In genomic region chr1:66331641-66332523, GRCh38 we compare ENCODE assay signal across 8 cellular contexts.
A peak's percentile ranks its signal among the peaks of the same experiment; 100 is the strongest.
DNase-seq lines count a peak whose midpoint lies in the region; ATAC-seq and TF ChIP-seq lines count a peak whose summit lies in the region.

No MANE protein-coding gene starts in this region.

- H3K9ac ChIP-seq in SK-N-SH, result peak overlapping the region; percentile 29
- peak overlapping the region; percentile 29 for H3K9ac ChIP-seq in iPS-18a (ENCODE audit: low read length)
- H3K9ac ChIP-seq in skeletal muscle satellite cell (ENCODE audit: low read depth, low read length), result peak overlapping the region; percentile 78

- H3K79me2 ChIP-seq in DOHH2 (ENCODE audit: control insufficient read depth, low read length), result no peaks in the 10 kb centered on the region
- H3K79me2 ChIP-seq in SK-N-SH (ENCODE audit: insufficient read depth), result no peaks in the 10 kb centered on the region; the same call in 1 of the 2 replicates

- peak overlapping the region; percentile 77 for H2AFZ ChIP-seq in SK-N-SH (ENCODE audit: low read depth)

- H3K9me3 ChIP-seq in DOHH2 (ENCODE audit: control insufficient read depth, insufficient read depth, low read length) (no peaks in the 10 kb centered on the region), SK-N-SH (no peaks in the 10 kb centered on the region), iPS-18a (ENCODE audit: control insufficient read depth, low read depth, low read length) (no peaks in the 10 kb centered on the region), skeletal muscle satellite cell (replicated peaks; ENCODE audit: low read length) (no peaks in the 10 kb centered on the region)

- in situ Hi-C loops in brain microvascular endothelial cell (cut with HindIII; ENCODE audit: low pct_ligation_motif_present, low sequenced_read_pairs), result loop anchor here (25.0 kb wide), 1 partner anchor 105 kb away; no protein-coding TSS in a partner anchor

- H4K20me1 ChIP-seq in DOHH2 (ENCODE audit: control insufficient read depth, insufficient read depth, low read depth, low read length) (no peaks in the 10 kb centered on the region), SK-N-SH (ENCODE audit: insufficient read depth) (no peaks in the 10 kb centered on the region)

- 0 out of 2 replicates have a peak overlapping the region, but pooled peaks have one; percentile 66 for H3K27ac ChIP-seq in DOHH2 (ENCODE audit: low read depth, low read length)
- peak overlapping the region; percentile 73 to 76 for H3K27ac ChIP-seq in SK-N-SH (ENCODE audit: low read depth in 2 of 2, low read length in 1 of 2)
- H3K27ac ChIP-seq in brain microvascular endothelial cell, result peak overlapping the region; percentile 97
- H3K27ac ChIP-seq in iPS-18a (ENCODE audit: low read length), result no peak overlapping the region

- peak overlapping the region; percentile 64 for H3K4me2 ChIP-seq in DOHH2 (ENCODE audit: low read length)
- H3K4me2 ChIP-seq in SK-N-SH, result peak overlapping the region; percentile 70
- H3K4me2 ChIP-seq in skeletal muscle satellite cell (ENCODE audit: low read length), result peak overlapping the region; percentile 90

- TF ChIP-seq EP300 in SK-N-SH (IDR thresholded peaks at IDR 0.05; ENCODE audit: borderline replicate concordance in 1 of 2, low read depth in 1 of 2, low read length in 1 of 2), result no peak

- H3K9me2 ChIP-seq in DOHH2 (replicated peaks; ENCODE audit: control insufficient read depth, low read length), result no peaks in the 10 kb centered on the region
- no peaks in the 10 kb centered on the region for H3K9me2 ChIP-seq in SK-N-SH

- peaks cover 85% of the 10 kb centered on the region for H3K4me1 ChIP-seq in DOHH2 (ENCODE audit: control insufficient read depth, low read length)
- peaks cover 11 to 15% of the 10 kb centered on the region in 2 experiments; a peak in 3 of 4 replicates for H3K4me1 ChIP-seq in SK-N-SH (ENCODE audit: control insufficient read depth in 1 of 2, insufficient read depth in 2 of 2, low read depth in 1 of 2, low read length in 1 of 2)
- peaks cover 48% of the 10 kb centered on the region for H3K4me1 ChIP-seq in iPS-18a (ENCODE audit: control insufficient read depth, low read depth, low read length)
- peaks cover 43% of the 10 kb centered on the region for H3K4me1 ChIP-seq in skeletal muscle satellite cell (ENCODE audit: control insufficient read depth, insufficient read depth, low read length)

- CTCF ChIA-PET in SK-N-SH (lab: Yijun Ruan, JAX), result interaction anchor here (0.9 to 1.5 kb wide), 8 partner anchors 10 to 172 kb away, joined by 3 to 6 read pairs (median 4); no protein-coding TSS in a partner anchor

- no peak for TF ChIP-seq RAD21 in SK-N-SH (IDR thresholded peaks at IDR 0.05; ENCODE audit: low read length)

- TF ChIP-seq CTCF in DOHH2 (IDR thresholded peaks at IDR 0.05; ENCODE audit: low read depth, low read length, poor library complexity, severe bottlenecking) (no peak), HFF-Myc (IDR thresholded peaks at IDR 0.05; ENCODE audit: low read depth, low read length, missing control alignments) (peak; percentile 26), SK-N-SH (IDR thresholded peaks at IDR 0.05) (peak; percentile 33), brain microvascular endothelial cell (IDR thresholded peaks at IDR 0.05; ENCODE audit: low read depth, low read length, missing control alignments) (peak; percentile 65)

- H3F3A ChIP-seq in DOHH2 (ENCODE audit: control insufficient read depth, insufficient read depth) (peaks cover 11% of the 10 kb centered on the region), SK-N-SH (replicated peaks; ENCODE audit: insufficient read depth) (no peaks in the 10 kb centered on the region)

- WGBS in SK-N-SH (ENCODE audit: low lambda C conversion rate), result 42% methylated on average over 17 of the region's 17 CpGs

- peaks cover 23% of the 10 kb centered on the region for H3K27me3 ChIP-seq in DOHH2 (ENCODE audit: control insufficient read depth, low read length)
- no peaks in the 10 kb centered on the region for H3K27me3 ChIP-seq in SK-N-SH (ENCODE audit: insufficient read depth)
- no peaks in the 10 kb centered on the region for H3K27me3 ChIP-seq in brain microvascular endothelial cell (replicated peaks)
- no peaks in the 10 kb centered on the region for H3K27me3 ChIP-seq in iPS-18a (ENCODE audit: control insufficient read depth, insufficient read depth, low read length)
- no peaks in the 10 kb centered on the region for H3K27me3 ChIP-seq in skeletal muscle satellite cell (ENCODE audit: control insufficient read depth, insufficient read depth, low read length)

- ATAC-seq in HG02884 (IDR thresholded peaks at IDR 0.05; ENCODE audit: unreplicated experiment) (no peak), GM19035 (IDR thresholded peaks at IDR 0.05; ENCODE audit: unreplicated experiment) (no peak)

- H3K4me3 ChIP-seq in DOHH2 (ENCODE audit: low read length), result peak overlapping the region; percentile 63
- peak overlapping the region; percentile 68 for H3K4me3 ChIP-seq in HFF-Myc (replicated peaks; ENCODE audit: low read depth, low read length)
- H3K4me3 ChIP-seq in SK-N-SH (ENCODE audit: low read depth in 2 of 2, low read length in 1 of 2), result peak overlapping the region; percentile 32 to 34; a peak in 3 of 4 replicates
- peak overlapping the region; percentile 59 for H3K4me3 ChIP-seq in brain microvascular endothelial cell (ENCODE audit: low read depth, low read length)
- peak overlapping the region; percentile 52 for H3K4me3 ChIP-seq in iPS-18a (ENCODE audit: low read length)
- H3K4me3 ChIP-seq in skeletal muscle satellite cell (ENCODE audit: low read length), result peak overlapping the region; percentile 71

- peak; percentile 80 for DNase-seq in HFF-Myc (ENCODE audit: extremely low read depth, low read depth)
- DNase-seq in SK-N-SH, result peak; percentile 23
- DNase-seq in brain microvascular endothelial cell, result peak; percentile 83

- POLR2A ChIA-PET in SK-N-SH (lab: Yijun Ruan, JAX), result interaction anchor here (1.2 kb wide), 2 partner anchors 25 to 60 kb away, joined by 3 to 7 read pairs; no protein-coding TSS in a partner anchor

- no peaks in the 10 kb centered on the region for H3K36me3 ChIP-seq in DOHH2 (ENCODE audit: control insufficient read depth, low read length)
- no peaks in the 10 kb centered on the region for H3K36me3 ChIP-seq in SK-N-SH (replicated peaks in 1 of 2; ENCODE audit: control insufficient read depth in 1 of 2, insufficient read depth in 2 of 2, low read length in 1 of 2)
- H3K36me3 ChIP-seq in brain microvascular endothelial cell (replicated peaks), result no peaks in the 10 kb centered on the region
- H3K36me3 ChIP-seq in iPS-18a (ENCODE audit: control insufficient read depth, low read depth, low read length), result no peaks in the 10 kb centered on the region
- H3K36me3 ChIP-seq in skeletal muscle satellite cell (ENCODE audit: insufficient read depth, low read length), result no peaks in the 10 kb centered on the region

TF ChIP-seq in SK-N-SH, 30 proteins besides CTCF, POLR2A, EP300 and RAD21:
- TF ChIP-seq TEAD4 (IDR thresholded peaks at IDR 0.05; ENCODE audit: borderline replicate concordance, insufficient read depth) (no peak), USF2 (IDR thresholded peaks at IDR 0.05; ENCODE audit: borderline replicate concordance, low read depth, low read length) (no peak), PBX3 (IDR thresholded peaks at IDR 0.05) (no peak), JUND (IDR thresholded peaks at IDR 0.05) (peak; percentile 48; the same call in 1 of the 2 replicates), GATA2 (CRISPR knock-in tag; IDR thresholded peaks at IDR 0.05) (no peak), ELF1 (IDR thresholded peaks at IDR 0.05) (no peak), FOSL2 (IDR thresholded peaks at IDR 0.05; ENCODE audit: borderline replicate concordance, low read depth) (peak; percentile 24; the same call in 1 of the 2 replicates), TAF1 (IDR thresholded peaks at IDR 0.05; ENCODE audit: borderline replicate concordance, low read depth, low read length) (0 out of 2 replicates have a peak, but pooled peaks have one; percentile 8), EZH2phosphoT487 (IDR thresholded peaks at IDR 0.05; ENCODE audit: borderline replicate concordance, low read depth) (no peak), NFIC (IDR thresholded peaks at IDR 0.05; ENCODE audit: borderline replicate concordance) (peak; percentile 49), FOXJ3 (CRISPR knock-in tag; IDR thresholded peaks at IDR 0.05) (no peak), CHD2 (IDR thresholded peaks at IDR 0.05; ENCODE audit: low read length, partially characterized antibody) (no peak), SIN3A (IDR thresholded peaks at IDR 0.05; ENCODE audit: borderline replicate concordance, low read depth, low read length) (no peak), NRF1 (IDR thresholded peaks at IDR 0.05; ENCODE audit: low read depth, low read length) (no peak), RXRA (IDR thresholded peaks at IDR 0.05; ENCODE audit: borderline replicate concordance, low read depth) (no peak), RFX5 (IDR thresholded peaks at IDR 0.05; ENCODE audit: low read length) (no peak), MAX (IDR thresholded peaks at IDR 0.05; ENCODE audit: low read depth) (peak; percentile 26), MXI1 (IDR thresholded peaks at IDR 0.05; ENCODE audit: low read depth, low read length) (no peak)

Comparison
In these comparisons a context has a peak if more than half of its experiments do, and no peak if none do; other contexts are left out.
1. DNase-seq: peak in every context shown above with its lines; median percentile 83 in brain microvascular endothelial cell; 80 in HFF-Myc; 23 in SK-N-SH.